21 cellular contexts compared by ENCODE assay signal in genomic region chr2:8039732-8040131, GRCh38.
"Had no signal": no experiment of that assay in that cellular context is flagged by ENCODE, and none has a peak within 500 bp of the region (broad histone marks: within the 10 kb centered on the region; RNA-seq: fewer than 3 reads in every experiment).

No MANE protein-coding gene starts in this region.

- H3K27ac Mint-ChIP-seq: naive thymus-derived CD4-positive, alpha-beta T cell had no signal

- ATAC-seq: naive thymus-derived CD4-positive, alpha-beta T cell had no signal

- H3K36me3 Mint-ChIP-seq: naive thymus-derived CD4-positive, alpha-beta T cell had no signal

- H3K4me3 ChIP-seq: dorsolateral prefrontal cortex, right atrium auricular region, sigmoid colon, stomach, thoracic aorta, transverse colon had no signal

- H3K27me3 ChIP-seq: dorsolateral prefrontal cortex, neutrophil, right atrium auricular region, sigmoid colon, stomach, transverse colon had no signal

- H3K4me1 ChIP-seq: right atrium auricular region, sigmoid colon, stomach, transverse colon had no signal

- H3K4me3 Mint-ChIP-seq: naive thymus-derived CD4-positive, alpha-beta T cell had no signal

- FAIRE-seq: islet of Langerhans, small intestine had no signal

- DNase-seq: cortex of kidney; dorsolateral prefrontal cortex; effector CD8-positive, alpha-beta T cell; foreskin melanocyte; head of caudate nucleus; hippocampal formation; kidney glomerular epithelial cell; mesendoderm; naive thymus-derived CD4-positive, alpha-beta T cell; posterior cingulate gyrus; sigmoid colon; small intestine; stimulated activated CD4-positive, alpha-beta T cell treated with anti-CD3 and anti-CD28 coated beads, Interleukin-12 subunit alpha, Interleukin-12 subunit beta, amount 100 ng/mL, for 4 hours; stimulated activated naive CD4-positive, alpha-beta T cell; stomach; substantia nigra; transverse colon had no signal

- H3K36me3 ChIP-seq: neutrophil, right atrium auricular region, sigmoid colon, stomach, thoracic aorta, transverse colon had no signal

- H3K27me3 Mint-ChIP-seq: naive thymus-derived CD4-positive, alpha-beta T cell had no signal

- H3K27ac ChIP-seq: dorsolateral prefrontal cortex, neutrophil, right atrium auricular region, sigmoid colon, stomach, thoracic aorta, transverse colon had no signal
